ENCODE assay signal across 8 cellular contexts in genomic region chr5:10863763-10864383, GRCh38.
A peak's percentile ranks its signal among the peaks of the same experiment; 100 is the strongest.
DNase-seq lines count a peak whose midpoint lies in the region; ATAC-seq and TF ChIP-seq lines count a peak whose summit lies in the region.

No MANE protein-coding gene starts in this region.

- H3K27ac ChIP-seq in MM.1S (ENCODE audit: low read length) (no peak overlapping the region), lung (ENCODE audit: low read depth in 1 of 2, low read length in 1 of 2) (no peak overlapping the region)

- peak; percentile 92 for TF ChIP-seq CTCF in HFF-Myc (IDR thresholded peaks at IDR 0.05; ENCODE audit: low read depth, low read length, missing control alignments)
- peak; percentile 85 for TF ChIP-seq CTCF in MM.1S (IDR thresholded peaks at IDR 0.05; ENCODE audit: low read length)
- TF ChIP-seq CTCF in lung (IDR thresholded peaks at IDR 0.05; ENCODE audit: control extremely low read depth, extremely low read depth): peak; percentile 33

- H3K27me3 ChIP-seq in MM.1S (replicated peaks; ENCODE audit: insufficient read depth, low read length) (no peaks in the 10 kb centered on the region), lung (ENCODE audit: control insufficient read depth, insufficient read depth) (no peaks in the 10 kb centered on the region)

- no peak overlapping the region for H3K4me2 ChIP-seq in MM.1S (ENCODE audit: low read depth, low read length)

- no peak for ATAC-seq in lung (ENCODE audit: insufficient read depth, low FRiP score)
- ATAC-seq in stimulated activated effector memory CD8-positive, alpha-beta T cell treated with anti-CD3 and anti-CD28 coated beads, Interleukin-12 subunit alpha, Interleukin-12 subunit beta, amount 100 ng/mL, for 72 hours: peak; percentile 68

- no peak overlapping the region for H2AFZ ChIP-seq in MM.1S (ENCODE audit: low read length)

- no peaks in the 10 kb centered on the region for H4K20me1 ChIP-seq in MM.1S (ENCODE audit: insufficient read depth, low read length)

- H3K4me1 Mint-ChIP-seq in stimulated activated effector memory CD8-positive, alpha-beta T cell treated with anti-CD3 and anti-CD28 coated beads, Interleukin-12 subunit alpha, Interleukin-12 subunit beta, amount 100 ng/mL, for 72 hours: no peaks in the 10 kb centered on the region

- H3K79me2 ChIP-seq in MM.1S (ENCODE audit: low read length): no peaks in the 10 kb centered on the region

- no peaks in the 10 kb centered on the region for H3K9me2 ChIP-seq in MM.1S (replicated peaks; ENCODE audit: insufficient read depth, low read length)

- peak; percentile 73 for DNase-seq in NCI-H82 (lab: John Stamatoyannopoulos, UW)
- no peak for DNase-seq in NCI-H82 treated with DMSO at 0.1 percent for 48 hours (lab: John Stamatoyannopoulos, UW; ENCODE audit: unreplicated experiment)
- no peak for DNase-seq in HFF-Myc (ENCODE audit: extremely low read depth, low read depth)
- DNase-seq in MM.1S: peak; percentile 56
- DNase-seq in activated CD4-positive, CD25-positive, alpha-beta regulatory T cell treated with anti-CD3 and anti-CD28 coated beads, Interleukin-2, amount 50 U/mL, for 16 hours (ENCODE audit: low read depth, low spot score): peak; percentile 26
- DNase-seq in cerebellum (ENCODE audit: low spot score): peak; percentile 10
- DNase-seq in lung (ENCODE audit: low spot score): peak; percentile 56
- DNase-seq in stimulated activated effector memory CD8-positive, alpha-beta T cell treated with anti-CD3 and anti-CD28 coated beads, Interleukin-12 subunit alpha, Interleukin-12 subunit beta, amount 100 ng/mL, for 72 hours (ENCODE audit: low spot score in 2 of 2): peak; percentile 50 to 80

- no peaks in the 10 kb centered on the region for H3K4me1 ChIP-seq in MM.1S (ENCODE audit: low read length)
- H3K4me1 ChIP-seq in lung (ENCODE audit: control insufficient read depth in 2 of 2, insufficient read depth in 2 of 2, low read length in 2 of 2): no peaks in the 10 kb centered on the region

- no peak overlapping the region for H3K4me3 Mint-ChIP-seq in stimulated activated effector memory CD8-positive, alpha-beta T cell treated with anti-CD3 and anti-CD28 coated beads, Interleukin-12 subunit alpha, Interleukin-12 subunit beta, amount 100 ng/mL, for 72 hours

- H3K36me3 ChIP-seq in MM.1S (replicated peaks; ENCODE audit: insufficient read depth, low read length): no peaks in the 10 kb centered on the region
- no peaks in the 10 kb centered on the region for H3K36me3 ChIP-seq in lung (ENCODE audit: control insufficient read depth in 2 of 2, insufficient read depth in 2 of 2, low read length in 2 of 2)

- no peaks in the 10 kb centered on the region for H3K9me3 Mint-ChIP-seq in stimulated activated effector memory CD8-positive, alpha-beta T cell treated with anti-CD3 and anti-CD28 coated beads, Interleukin-12 subunit alpha, Interleukin-12 subunit beta, amount 100 ng/mL, for 72 hours

- no peaks in the 10 kb centered on the region for H3F3A ChIP-seq in MM.1S (ENCODE audit: insufficient read depth, low read length)

- H3K27ac Mint-ChIP-seq in stimulated activated effector memory CD8-positive, alpha-beta T cell treated with anti-CD3 and anti-CD28 coated beads, Interleukin-12 subunit alpha, Interleukin-12 subunit beta, amount 100 ng/mL, for 72 hours: no peak overlapping the region

- no peak overlapping the region for H3K4me3 ChIP-seq in HFF-Myc (replicated peaks; ENCODE audit: low read depth, low read length)
- no peak overlapping the region for H3K4me3 ChIP-seq in MM.1S (ENCODE audit: low read length)
- no peak overlapping the region for H3K4me3 ChIP-seq in lung

- H3K9me3 ChIP-seq in MM.1S (replicated peaks; ENCODE audit: insufficient read depth, low read length) (no peaks in the 10 kb centered on the region), lung (ENCODE audit: control insufficient read depth in 2 of 2, insufficient read depth in 1 of 2, low read length in 1 of 2) (peaks cover 0 to 2% of the 10 kb centered on the region in 2 donors)

- WGBS in lung, 2 donors: 61 to 62% methylated on average over 15 of the region's 15 CpGs

- H3K9ac ChIP-seq in MM.1S (ENCODE audit: low read length): no peak overlapping the region

- H3K36me3 Mint-ChIP-seq in stimulated activated effector memory CD8-positive, alpha-beta T cell treated with anti-CD3 and anti-CD28 coated beads, Interleukin-12 subunit alpha, Interleukin-12 subunit beta, amount 100 ng/mL, for 72 hours: no peaks in the 10 kb centered on the region

Comparison
In these comparisons a context has a peak if more than half of its experiments do, and no peak if none do; other contexts are left out.
1. DNase-seq: peak in NCI-H82 (single experiment), MM.1S (single experiment), activated CD4-positive, CD25-positive, alpha-beta regulatory T cell treated with anti-CD3 and anti-CD28 coated beads, Interleukin-2, amount 50 U/mL, for 16 hours (single experiment), cerebellum (single experiment), lung (single experiment) and stimulated activated effector memory CD8-positive, alpha-beta T cell treated with anti-CD3 and anti-CD28 coated beads, Interleukin-12 subunit alpha, Interleukin-12 subunit beta, amount 100 ng/mL, for 72 hours (2 of 2); none in NCI-H82 treated with DMSO at 0.1 percent for 48 hours (single experiment) and HFF-Myc (single experiment).
2. CTCF ChIP-seq: peak in every context shown above with its lines; median percentile 92 in HFF-Myc; 85 in MM.1S; 33 in lung.